9 cellular contexts compared by ENCODE assay signal in the genomic region with DNA sequence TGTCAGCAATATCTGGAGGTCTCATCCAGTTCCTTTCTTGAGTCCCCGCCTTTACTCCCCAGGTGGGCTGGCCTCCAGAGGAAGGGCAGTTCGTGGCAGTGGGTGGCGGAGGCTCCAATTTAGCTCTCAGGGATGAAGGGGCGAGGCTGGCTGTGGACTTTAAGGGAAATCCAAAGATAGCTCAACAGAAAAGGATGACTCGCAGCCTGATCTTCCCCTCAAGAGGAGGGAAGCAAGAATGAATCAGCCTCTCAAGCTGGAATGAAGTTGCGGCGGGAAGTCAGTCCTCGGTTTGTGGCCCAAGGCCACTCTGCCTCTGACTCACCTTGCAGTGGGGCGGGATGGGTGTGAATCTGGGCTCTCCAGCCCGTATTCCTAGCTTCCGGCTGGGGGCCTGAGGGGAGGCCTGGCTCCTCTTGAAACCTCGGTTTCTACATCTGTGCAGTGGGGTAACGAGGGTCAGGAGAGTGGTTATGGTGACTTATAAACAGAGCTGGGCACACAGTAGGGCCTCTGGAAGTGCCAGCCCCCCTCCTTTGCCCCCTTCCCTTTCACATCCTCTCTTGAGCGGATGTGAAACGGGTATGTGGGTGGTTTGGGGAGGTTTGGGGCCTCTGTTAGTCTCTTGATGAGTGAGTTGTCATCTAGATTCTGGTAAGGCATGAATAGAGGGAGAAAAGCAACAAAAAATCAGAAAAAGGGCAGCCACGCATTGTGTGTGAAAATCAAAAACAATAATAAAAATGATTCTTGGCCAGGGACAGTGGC. TPM values are rescaled to one million over a fixed set of nuclear protein-coding genes. Genes with fewer than 3 reads are reported as not detected.
DNase-seq lines count a peak whose midpoint lies in the region; ATAC-seq and TF ChIP-seq lines count a peak whose summit lies in the region.
"Had no signal": no experiment of that assay in that cellular context is flagged by ENCODE, and none has a peak within 500 bp of the region (broad histone marks: within the 10 kb centered on the region; RNA-seq: fewer than 3 reads in every experiment).

No MANE protein-coding gene starts in this region.

- H3K9me3 Mint-ChIP-seq in activated CD8-positive, alpha-beta T cell treated with anti-CD3 and anti-CD28 coated beads for 36 hours = no peaks in the 10 kb centered on the region

- DNase-seq in ELF-1 (ENCODE audit: low read depth, low spot score) (peak; percentile 83), LoVo (ENCODE audit: low spot score) (peak; percentile 70), epithelial cell of prostate (ENCODE audit: low read depth, low spot score) (peak; percentile 81), NCI-H1092 (lab: John Stamatoyannopoulos, UW) (no peak), NCI-H1694 treated with DMSO at 0.1 percent for 48 hours (lab: John Stamatoyannopoulos, UW) (no peak)
- peak; percentile 95 for DNase-seq in activated CD8-positive, alpha-beta T cell treated with anti-CD3 and anti-CD28 coated beads for 36 hours

- no peaks in the 10 kb centered on the region for H3K27me3 ChIP-seq in rectal smooth muscle tissue (ENCODE audit: control insufficient read depth, insufficient read depth, low read length)

- peaks cover 54% of the 10 kb centered on the region for H3K36me3 Mint-ChIP-seq in activated CD8-positive, alpha-beta T cell treated with anti-CD3 and anti-CD28 coated beads for 36 hours (ENCODE audit: low read depth)

- no peak for TF ChIP-seq CTCF in activated CD8-positive, alpha-beta T cell treated with anti-CD3 and anti-CD28 coated beads for 36 hours (IDR thresholded peaks at IDR 0.05)

- H3K9ac ChIP-seq in rectal smooth muscle tissue (ENCODE audit: low read length) = no peak overlapping the region

- H3K4me3 ChIP-seq in rectal smooth muscle tissue (ENCODE audit: low read length) = no peak overlapping the region

- peak; percentile 55 for ATAC-seq in GM21825 (IDR thresholded peaks at IDR 0.05; ENCODE audit: unreplicated experiment)
- peak; percentile 83 for ATAC-seq in activated CD8-positive, alpha-beta T cell treated with anti-CD3 and anti-CD28 coated beads for 36 hours

- H3K27ac Mint-ChIP-seq in activated CD8-positive, alpha-beta T cell treated with anti-CD3 and anti-CD28 coated beads for 36 hours = peak overlapping the region; percentile 95

- H3K4me1 ChIP-seq in rectal smooth muscle tissue (ENCODE audit: control insufficient read depth, insufficient read depth, low read length) = no peaks in the 10 kb centered on the region

- peak overlapping the region; percentile 43 for H3K4me3 Mint-ChIP-seq in activated CD8-positive, alpha-beta T cell treated with anti-CD3 and anti-CD28 coated beads for 36 hours

- intact Hi-C loops in activated CD8-positive, alpha-beta T cell treated with anti-CD3 and anti-CD28 coated beads for 36 hours (cut with micrococcal nuclease) = loop anchor here (2.0 kb wide), 1 partner anchor 16 kb away; a partner anchor contains a TSS

- POLR2A ChIA-PET in activated CD8-positive, alpha-beta T cell treated with anti-CD3 and anti-CD28 coated beads for 36 hours (lab: Charles Lee) = interaction anchor here (1.2 to 11.4 kb wide), 6 partner anchors 11 to 97 kb away, joined by 3 to 147 read pairs (median 5); a partner anchor contains a TSS

- H3K27me3 Mint-ChIP-seq in activated CD8-positive, alpha-beta T cell treated with anti-CD3 and anti-CD28 coated beads for 36 hours = no peaks in the 10 kb centered on the region

- H3K27ac ChIP-seq in epithelial cell of prostate (peak overlapping the region; percentile 92), rectal smooth muscle tissue (ENCODE audit: low read depth, low read length) (peak overlapping the region; percentile 14)

- H3K4me1 Mint-ChIP-seq in activated CD8-positive, alpha-beta T cell treated with anti-CD3 and anti-CD28 coated beads for 36 hours (ENCODE audit: low read depth) = peaks cover 66% of the 10 kb centered on the region

- CTCF ChIA-PET in activated CD8-positive, alpha-beta T cell treated with anti-CD3 and anti-CD28 coated beads for 36 hours (lab: Charles Lee) = interaction anchor here (1.0 to 5.0 kb wide), 11 partner anchors 10 to 170 kb away, joined by 3 to 122 read pairs (median 6); a partner anchor contains a TSS

- H3K36me3 ChIP-seq in rectal smooth muscle tissue (ENCODE audit: control insufficient read depth, insufficient read depth, low read length) = no peaks in the 10 kb centered on the region

RNA-seq across cellular contexts. Expression of a gene that starts 10.5 kb away (rescaled TPM):
- 10 to 100 TPM; 48.9 to 53.1 TPM for total RNA-seq in activated CD8-positive, alpha-beta T cell treated with anti-CD3 and anti-CD28 coated beads for 36 hours

RNA-seq across cellular contexts. Expression of a gene that starts 15.5 kb away (rescaled TPM):
- 10 to 100 TPM; 49.5 to 49.6 TPM for total RNA-seq in activated CD8-positive, alpha-beta T cell treated with anti-CD3 and anti-CD28 coated beads for 36 hours

RNA-seq across cellular contexts. Expression of a gene that starts 37.0 kb away (rescaled TPM):
- under 1 TPM; 0.51 to 0.61 TPM for total RNA-seq in activated CD8-positive, alpha-beta T cell treated with anti-CD3 and anti-CD28 coated beads for 36 hours

RNA-seq across cellular contexts. Expression of a gene that starts 49.4 kb away (rescaled TPM):
- not detected for total RNA-seq in activated CD8-positive, alpha-beta T cell treated with anti-CD3 and anti-CD28 coated beads for 36 hours
- total RNA-seq: T-helper 1 cell treated with Interleukin-12 subunit alpha and Interleukin-12 subunit beta and Interleukin-4 antibody, amounts not matched to agents 30 ng/mL and 1 ng/mL, for 36 hours had no signal

Comparison
In these comparisons a context has a peak if more than half of its experiments do, and no peak if none do; other contexts are left out.
1. DNase-seq: peak in ELF-1 (single experiment), LoVo (single experiment), activated CD8-positive, alpha-beta T cell treated with anti-CD3 and anti-CD28 coated beads for 36 hours (single experiment) and epithelial cell of prostate (single experiment); none in NCI-H1092 (single experiment) and NCI-H1694 treated with DMSO at 0.1 percent for 48 hours (single experiment).